Comparison of ENCODE assay signal across 1 cellular context in the genomic region with DNA sequence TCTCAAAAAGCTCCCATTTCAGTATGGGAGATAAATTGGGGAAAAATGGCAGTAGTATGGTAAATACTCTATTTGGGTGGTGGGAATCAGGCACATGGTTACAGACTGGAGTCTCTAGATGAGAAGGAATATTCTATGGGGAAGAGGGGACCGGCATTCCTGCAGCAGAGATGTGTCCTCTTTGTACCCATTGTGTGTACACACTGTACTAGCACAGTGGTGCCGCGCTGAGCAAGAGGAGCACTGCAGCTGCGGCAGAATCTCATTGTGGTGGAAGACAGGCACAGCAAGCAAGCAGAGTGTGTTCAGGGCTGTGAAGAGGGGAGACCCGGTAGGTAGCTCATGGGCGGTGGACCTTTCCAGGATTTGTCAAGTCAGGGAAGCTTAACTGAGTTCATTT.
TF ChIP-seq lines count a peak whose summit lies in the region.

No MANE protein-coding gene starts in this region.

TF ChIP-seq in GM12891, 5 proteins besides CTCF, POLR2A, EP300 and RAD21:
- no peak for TF ChIP-seq POU2F2 (IDR thresholded peaks at IDR 0.05; ENCODE audit: low read depth, low read length)
- TF ChIP-seq PAX5 (IDR thresholded peaks at IDR 0.05; ENCODE audit: insufficient read depth, low read length, severe bottlenecking), result no peak
- no peak for TF ChIP-seq POLR2AphosphoS5 (IDR thresholded peaks at IDR 0.05; ENCODE audit: low read depth, low read length)
